ENCODE assay signal across 8 cellular contexts in the genomic region with DNA sequence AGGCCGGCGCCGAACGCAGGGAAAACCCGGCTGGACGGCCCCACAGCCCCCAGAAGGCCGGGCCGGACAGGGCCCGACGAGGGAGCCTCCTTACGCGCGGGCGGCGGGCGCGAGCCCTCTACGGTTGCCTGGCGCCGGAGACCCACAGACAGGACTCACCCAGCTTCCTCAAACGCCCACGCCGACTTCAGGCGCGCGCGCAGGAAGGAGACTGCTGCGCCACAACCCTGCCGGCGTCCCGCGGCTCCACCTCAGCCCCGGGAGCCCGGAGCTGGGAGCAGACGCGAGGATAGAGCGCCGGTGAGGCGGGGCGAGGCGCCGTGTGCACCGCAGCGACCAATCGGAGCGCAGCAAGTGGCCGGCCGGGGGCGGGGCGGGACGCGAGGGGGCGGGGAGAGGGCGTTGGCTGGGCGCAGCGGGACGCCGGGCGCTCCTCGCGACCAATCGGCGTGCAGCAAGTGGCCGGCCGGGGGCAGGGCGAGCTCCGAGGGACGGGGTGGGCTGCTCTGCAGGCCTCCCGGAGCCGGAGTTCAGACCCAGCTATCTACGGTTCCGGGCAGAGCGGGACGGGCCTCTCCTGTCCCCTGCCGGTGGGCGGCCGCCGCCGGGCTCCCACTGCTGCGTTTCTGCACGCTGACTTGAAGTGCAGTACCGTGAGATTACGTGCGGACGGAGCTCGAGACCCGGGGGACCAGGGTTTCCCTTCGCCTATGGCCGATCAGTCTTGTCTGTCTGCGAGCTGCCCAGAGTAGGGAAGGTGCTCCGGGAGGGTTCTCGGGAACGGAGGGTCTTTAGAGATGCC. TPM values are rescaled to one million over a fixed set of nuclear protein-coding genes. Genes with fewer than 3 reads are reported as not detected.
A peak's percentile ranks its signal among the peaks of the same experiment; 100 is the strongest.
DNase-seq lines count a peak whose midpoint lies in the region; ATAC-seq lines count a peak whose summit lies in the region.

A gene (minus strand): TSS at position 296 of the 802 bp plus-strand sequence. CDS start 11,089 bp downstream, outside the sequence.

- no peaks in the 10 kb centered on the region for H3K9me3 ChIP-seq in mucosa of rectum (ENCODE audit: control insufficient read depth in 2 of 2, low read length in 2 of 2)

- H3K36me3 Mint-ChIP-seq in IgD-negative memory B cell = peaks cover 1% of the 10 kb centered on the region

- no peaks in the 10 kb centered on the region for H3K36me3 ChIP-seq in mucosa of rectum (ENCODE audit: control insufficient read depth in 2 of 2, insufficient read depth in 2 of 2, low read length in 2 of 2)

- H3K4me3 Mint-ChIP-seq in IgD-negative memory B cell = peak within 1 kb of the TSS; percentile 91 to 99 (median 97)

- H3K9ac ChIP-seq in mucosa of rectum (ENCODE audit: low read depth in 1 of 2, low read length in 2 of 2) = peak within 1 kb of the TSS; percentile 91 to 94

- peak; percentile 88 for ATAC-seq in GM21529 (IDR thresholded peaks at IDR 0.05; ENCODE audit: unreplicated experiment)

- H3K4me1 Mint-ChIP-seq in IgD-negative memory B cell = peaks cover 8 to 17% (median 12%) of the 10 kb centered on the region in 3 donors

- H3K27ac Mint-ChIP-seq in IgD-negative memory B cell = peak within 1 kb of the TSS; percentile 93 to 97 (median 93)

- no peaks in the 10 kb centered on the region for H3K9me3 Mint-ChIP-seq in IgD-negative memory B cell

- DNase-seq in DMS153 (lab: John Stamatoyannopoulos, UW) = peak; percentile 90
- DNase-seq in OCI-M1 (lab: John Stamatoyannopoulos, UW) = peak; percentile 99
- DNase-seq in activated T-cell treated with anti-CD3 and anti-CD28 coated beads for 4 hours = peak; percentile 94
- peak; percentile 79 for DNase-seq in epithelial cell of prostate (ENCODE audit: low read depth, low spot score)
- DNase-seq in stimulated activated CD8-positive, alpha-beta memory T cell treated with anti-CD3 and anti-CD28 coated beads, Interleukin-4, amount 100 ng/mL, for 48 hours = peak; percentile 96

- no peaks in the 10 kb centered on the region for H3K27me3 ChIP-seq in mucosa of rectum (ENCODE audit: control insufficient read depth in 2 of 2, insufficient read depth in 2 of 2, low read length in 2 of 2)

- no peaks in the 10 kb centered on the region for H3K27me3 Mint-ChIP-seq in IgD-negative memory B cell

- H3K4me1 ChIP-seq in mucosa of rectum (ENCODE audit: control insufficient read depth in 2 of 2, insufficient read depth in 2 of 2, low read length in 2 of 2) = peaks cover 4 to 12% of the 10 kb centered on the region in 2 donors

- peak within 1 kb of the TSS; percentile 88 to 91 for H3K4me3 ChIP-seq in mucosa of rectum (ENCODE audit: low read length in 2 of 2)

- H3K27ac ChIP-seq in epithelial cell of prostate (peak within 1 kb of the TSS; percentile 84), mucosa of rectum (ENCODE audit: low read depth in 2 of 2, low read length in 2 of 2) (peak within 1 kb of the TSS; percentile 95)

RNA-seq across cellular contexts. Expression of the gene that starts here (rescaled TPM):
- polyA plus RNA-seq in IgD-negative memory B cell = 31.9 TPM

Comparison
In these comparisons a context has a peak if more than half of its experiments do, and no peak if none do; other contexts are left out.
1. Peak in every context shown above with its lines: DNase-seq, ATAC-seq, H3K4me3 ChIP-seq and H3K27ac ChIP-seq.